ENCODE assay signal across 8 cellular contexts in genomic region chr20:33299111-33299603, GRCh38. TPM values are rescaled to one million over a fixed set of nuclear protein-coding genes. Genes with fewer than 3 reads are reported as not detected.
A peak's percentile ranks its signal among the peaks of the same experiment; 100 is the strongest.
DNase-seq lines count a peak whose midpoint lies in the region; ATAC-seq and TF ChIP-seq lines count a peak whose summit lies in the region.

No MANE protein-coding gene starts in this region.

- DNase-seq in SHP77 (lab: John Stamatoyannopoulos, UW) (peak; percentile 28 to 56), SHP77 treated with DMSO at 0.1 percent for 48 hours (lab: John Stamatoyannopoulos, UW) (no peak), NCI-H2196 treated with DMSO at 0.1 percent for 48 hours (lab: John Stamatoyannopoulos, UW; ENCODE audit: unreplicated experiment) (peak; percentile 9), cerebellar cortex (ENCODE audit: low spot score) (peak; percentile 68)
- DNase-seq in activated CD4-positive, alpha-beta T cell treated with anti-CD3 and anti-CD28 coated beads for 24 hours (ENCODE audit: low read depth in 2 of 2): peak; percentile 64 to 68
- peak; percentile 52 to 68 (median 55) for DNase-seq in stimulated activated CD4-positive, alpha-beta T cell treated with anti-CD3 and anti-CD28 coated beads, TNF-alpha, amount 100 ng/mL, for 24 hours (ENCODE audit: low read depth in 3 of 3)

- no peaks in the 10 kb centered on the region for H3K9me3 ChIP-seq in liver (ENCODE audit: control insufficient read depth in 4 of 4, low read length in 3 of 4)

- H3K4me1 ChIP-seq in liver (ENCODE audit: control insufficient read depth in 4 of 4, insufficient read depth in 4 of 4, low read length in 3 of 4): peaks cover 0 to 2% (median 0%) of the 10 kb centered on the region in 4 donors

- H3K9ac ChIP-seq in liver (ENCODE audit: low read depth in 1 of 2, low read length in 2 of 2): no peak overlapping the region

- H3K27ac ChIP-seq in liver (ENCODE audit: low read depth in 1 of 2, low read length in 2 of 2): no peak overlapping the region

- H3K27me3 ChIP-seq in liver (ENCODE audit: control insufficient read depth in 4 of 4, insufficient read depth in 4 of 4, low read length in 3 of 4): no peaks in the 10 kb centered on the region

- peak; percentile 75 to 85 for TF ChIP-seq RAD21 in liver (IDR thresholded peaks at IDR 0.05)

- no peak for ATAC-seq in GM21447 (IDR thresholded peaks at IDR 0.05; ENCODE audit: unreplicated experiment)

- H3K36me3 ChIP-seq in liver (ENCODE audit: control insufficient read depth in 4 of 4, insufficient read depth in 3 of 4, low read depth in 1 of 4, low read length in 3 of 4): no peaks in the 10 kb centered on the region

- WGBS in liver: 16% methylated on average over 24 of the region's 24 CpGs

- TF ChIP-seq CTCF in liver (IDR thresholded peaks at IDR 0.05; ENCODE audit: low read depth, low read length, missing input control): peak; percentile 75

- no peak overlapping the region for H3K4me3 ChIP-seq in liver (ENCODE audit: low read depth in 1 of 3, low read length in 3 of 3)

TF ChIP-seq in liver, 16 proteins besides CTCF, POLR2A, EP300 and RAD21:
- no peak for TF ChIP-seq JUND (IDR thresholded peaks at IDR 0.05)
- TF ChIP-seq REST (IDR thresholded peaks at IDR 0.05): no peak
- TF ChIP-seq FOXA2 (IDR thresholded peaks at IDR 0.05): no peak
- no peak for TF ChIP-seq SP1 (IDR thresholded peaks at IDR 0.05)
- TF ChIP-seq, protein P1, sequence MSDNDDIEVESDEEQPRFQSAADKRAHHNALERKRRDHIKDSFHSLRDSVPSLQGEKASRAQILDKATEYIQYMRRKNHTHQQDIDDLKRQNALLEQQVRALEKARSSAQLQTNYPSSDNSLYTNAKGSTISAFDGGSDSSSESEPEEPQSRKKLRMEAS (IDR thresholded peaks at IDR 0.05): no peak
- no peak for TF ChIP-seq NR2F2 (IDR thresholded peaks at IDR 0.05)
- TF ChIP-seq YY1 (IDR thresholded peaks at IDR 0.05): no peak
- no peak for TF ChIP-seq RXRA (IDR thresholded peaks at IDR 0.05)
- no peak for TF ChIP-seq HNF4A (conservative IDR thresholded peaks at IDR 0.05)
- TF ChIP-seq TAF1 (conservative IDR thresholded peaks at IDR 0.05): no peak
- TF ChIP-seq, protein P2, sequence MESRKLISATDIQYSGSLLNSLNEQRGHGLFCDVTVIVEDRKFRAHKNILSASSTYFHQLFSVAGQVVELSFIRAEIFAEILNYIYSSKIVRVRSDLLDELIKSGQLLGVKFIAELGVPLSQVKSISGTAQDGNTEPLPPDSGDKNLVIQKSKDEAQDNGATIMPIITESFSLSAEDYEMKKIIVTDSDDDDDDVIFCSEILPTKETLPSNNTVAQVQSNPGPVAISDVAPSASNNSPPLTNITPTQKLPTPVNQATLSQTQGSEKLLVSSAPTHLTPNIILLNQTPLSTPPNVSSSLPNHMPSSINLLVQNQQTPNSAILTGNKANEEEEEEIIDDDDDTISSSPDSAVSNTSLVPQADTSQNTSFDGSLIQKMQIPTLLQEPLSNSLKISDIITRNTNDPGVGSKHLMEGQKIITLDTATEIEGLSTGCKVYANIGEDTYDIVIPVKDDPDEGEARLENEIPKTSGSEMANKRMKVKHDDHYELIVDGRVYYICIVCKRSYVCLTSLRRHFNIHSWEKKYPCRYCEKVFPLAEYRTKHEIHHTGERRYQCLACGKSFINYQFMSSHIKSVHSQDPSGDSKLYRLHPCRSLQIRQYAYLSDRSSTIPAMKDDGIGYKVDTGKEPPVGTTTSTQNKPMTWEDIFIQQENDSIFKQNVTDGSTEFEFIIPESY (IDR thresholded peaks at IDR 0.05): no peak
- TF ChIP-seq EGR1 (IDR thresholded peaks at IDR 0.05; ENCODE audit: low read depth in 2 of 2): no peak
- no peak for TF ChIP-seq HNF4G (IDR thresholded peaks at IDR 0.05)
- TF ChIP-seq, protein P3, sequence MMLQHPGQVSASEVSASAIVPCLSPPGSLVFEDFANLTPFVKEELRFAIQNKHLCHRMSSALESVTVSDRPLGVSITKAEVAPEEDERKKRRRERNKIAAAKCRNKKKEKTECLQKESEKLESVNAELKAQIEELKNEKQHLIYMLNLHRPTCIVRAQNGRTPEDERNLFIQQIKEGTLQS (IDR thresholded peaks at IDR 0.05): no peak
- TF ChIP-seq FOXA1 (IDR thresholded peaks at IDR 0.05): no peak
- TF ChIP-seq GABPA (IDR thresholded peaks at IDR 0.05 in 1 of 2, conservative IDR thresholded peaks at IDR 0.05 in 1 of 2): no peak

RNA-seq across cellular contexts. Expression of gene BPIFB1, which starts 16.1 kb away (rescaled TPM):
- under 1 TPM in 1 of 2 donors, not detected in 1; 0.08 TPM for total RNA-seq in liver
- polyA plus RNA-seq in liver: under 1 TPM in 1 of 2 donors, not detected in 1; 0.13 TPM
